In genomic region chr11:73493838-73494598, GRCh38 we compare ENCODE assay signal across 10 cellular contexts.
A peak's percentile ranks its signal among the peaks of the same experiment; 100 is the strongest.
DNase-seq lines count a peak whose midpoint lies in the region; ATAC-seq and TF ChIP-seq lines count a peak whose summit lies in the region.
"Had no signal": no experiment of that assay in that cellular context is flagged by ENCODE, and none has a peak within 500 bp of the region (broad histone marks: within the 10 kb centered on the region; RNA-seq: fewer than 3 reads in every experiment).

No MANE protein-coding gene starts in this region.

- H3K36me3 ChIP-seq in SK-N-SH (replicated peaks in 1 of 2; ENCODE audit: control insufficient read depth in 1 of 2, insufficient read depth in 2 of 2, low read length in 1 of 2) (no peaks in the 10 kb centered on the region), osteoblast (ENCODE audit: insufficient read depth, low read length) (no peaks in the 10 kb centered on the region)

- H3K79me2 ChIP-seq in SK-N-SH (ENCODE audit: insufficient read depth), result peaks cover 40% of the 10 kb centered on the region; the same call in 1 of the 2 replicates
- H3K79me2 ChIP-seq in osteoblast (ENCODE audit: insufficient read depth, low read length), result peaks cover 53% of the 10 kb centered on the region

- TF ChIP-seq RAD21 in SK-N-SH (IDR thresholded peaks at IDR 0.05; ENCODE audit: low read length), result no peak

- H3K4me1 ChIP-seq in SK-N-SH (ENCODE audit: control insufficient read depth in 1 of 2, insufficient read depth in 2 of 2, low read depth in 1 of 2, low read length in 1 of 2) (peaks cover 0 to 8% of the 10 kb centered on the region in 2 experiments; a peak in 2 of 4 replicates), osteoblast (ENCODE audit: insufficient read depth, low read length) (peaks cover 21% of the 10 kb centered on the region)

- POLR2A ChIA-PET in SK-N-SH (lab: Yijun Ruan, JAX), result no interaction called here

- no peaks in the 10 kb centered on the region for H3K9me3 ChIP-seq in SK-N-SH
- no peaks in the 10 kb centered on the region for H3K9me3 ChIP-seq in osteoblast (ENCODE audit: low read depth, low read length)

- no peaks in the 10 kb centered on the region for H3F3A ChIP-seq in SK-N-SH (replicated peaks; ENCODE audit: insufficient read depth)

- 73% methylated on average over 2 of the region's 2 CpGs for WGBS in SK-N-SH (ENCODE audit: low lambda C conversion rate)

- H4K20me1 ChIP-seq in SK-N-SH (ENCODE audit: insufficient read depth), result no peaks in the 10 kb centered on the region; the same call in 1 of the 2 replicates
- H4K20me1 ChIP-seq in osteoblast (ENCODE audit: insufficient read depth, low read length), result peaks cover 23% of the 10 kb centered on the region

- H3K9me2 ChIP-seq in SK-N-SH, result no peaks in the 10 kb centered on the region

- peak overlapping the region; percentile 8; the same call in 1 of the 2 replicates for H3K4me2 ChIP-seq in SK-N-SH
- peak overlapping the region; percentile 28 for H3K4me2 ChIP-seq in osteoblast (ENCODE audit: insufficient read depth, low read length)

- H3K27me3 ChIP-seq in SK-N-SH (ENCODE audit: insufficient read depth) (no peaks in the 10 kb centered on the region), osteoblast (ENCODE audit: insufficient read depth, low read length) (no peaks in the 10 kb centered on the region)

- H3K9ac ChIP-seq in SK-N-SH, result peak overlapping the region; percentile 4; the same call in 1 of the 2 replicates

- H3K4me3 ChIP-seq in SK-N-SH (ENCODE audit: low read depth in 2 of 2, low read length in 1 of 2) (no peak overlapping the region), foreskin fibroblast (ENCODE audit: low read depth in 1 of 2, low read length in 2 of 2) (no peak overlapping the region), osteoblast (ENCODE audit: insufficient read depth, low read length) (no peak overlapping the region)

- CTCF ChIA-PET in SK-N-SH (lab: Yijun Ruan, JAX), result interaction anchor here (6.3 kb wide), 1 partner anchor 14 kb away, joined by 48 read pairs; no protein-coding TSS in a partner anchor

- no peak for ATAC-seq in HG03457 (IDR thresholded peaks at IDR 0.05; ENCODE audit: unreplicated experiment)
- no peak for ATAC-seq in GM18517 (IDR thresholded peaks at IDR 0.05; ENCODE audit: unreplicated experiment)

- H3K27ac ChIP-seq in SK-N-SH (ENCODE audit: low read depth in 2 of 2, low read length in 1 of 2) (peak overlapping the region in 1 of 2 experiments; percentile 63; a peak in 2 of 4 replicates), osteoblast (ENCODE audit: low read depth, low read length) (peak overlapping the region; percentile 59)

- no peak overlapping the region for H2AFZ ChIP-seq in SK-N-SH (ENCODE audit: low read depth)
- no peak overlapping the region for H2AFZ ChIP-seq in osteoblast (ENCODE audit: low read length)

- TF ChIP-seq CTCF in SK-N-SH (IDR thresholded peaks at IDR 0.05) (no peak), foreskin fibroblast (IDR thresholded peaks at IDR 0.05; ENCODE audit: low read depth, low read length) (no peak), osteoblast (IDR thresholded peaks at IDR 0.05; ENCODE audit: extremely low read depth, low read depth, low read length) (no peak)

- peak in 1 of 2 experiments; percentile 60; a peak in 1 of 4 replicates for TF ChIP-seq EP300 in SK-N-SH (IDR thresholded peaks at IDR 0.05; ENCODE audit: borderline replicate concordance in 1 of 2, low read depth in 1 of 2, low read length in 1 of 2)

- peak; percentile 93 for DNase-seq in ELF-1 (ENCODE audit: low read depth, low spot score)
- no peak for DNase-seq in SK-N-SH
- DNase-seq in foreskin fibroblast, result peak; percentile 85 to 89
- DNase-seq in osteoblast (ENCODE audit: insufficient read length, low spot score, missing footprints), result peak; percentile 44
- no peak for DNase-seq in stimulated activated CD4-positive, alpha-beta T cell treated with anti-CD3 and anti-CD28 coated beads, Interleukin-4, amount 100 ng/mL, for 1 hour
- no peak for DNase-seq in RPMI8226
- DNase-seq: activated CD4-positive, CD25-positive, alpha-beta regulatory T cell treated with anti-CD3 and anti-CD28 coated beads, Interleukin-2, amount 50 U/mL, for 72 hours; stimulated activated naive CD4-positive, alpha-beta T cell had no signal

TF ChIP-seq in SK-N-SH, 30 proteins besides CTCF, POLR2A, EP300 and RAD21:
- TF ChIP-seq TCF12 (IDR thresholded peaks at IDR 0.05) (peak; percentile 26; the same call in 1 of the 2 replicates), FOXM1 (IDR thresholded peaks at IDR 0.05; ENCODE audit: low read depth) (peak; percentile 50; the same call in 1 of the 2 replicates), FOSL2 (IDR thresholded peaks at IDR 0.05; ENCODE audit: borderline replicate concordance, low read depth) (peak; percentile 55; the same call in 1 of the 2 replicates), PBX3 (IDR thresholded peaks at IDR 0.05) (peak; percentile 26; the same call in 1 of the 2 replicates), REST (IDR thresholded peaks at IDR 0.05; ENCODE audit: low read depth, low read length) (no peak), RXRA (IDR thresholded peaks at IDR 0.05; ENCODE audit: borderline replicate concordance, low read depth) (no peak), CHD2 (IDR thresholded peaks at IDR 0.05; ENCODE audit: low read length, partially characterized antibody) (no peak), MXI1 (IDR thresholded peaks at IDR 0.05; ENCODE audit: low read depth, low read length) (no peak), MAX (IDR thresholded peaks at IDR 0.05; ENCODE audit: low read depth) (0 out of 2 replicates have a peak, but pooled peaks have one; percentile 11), NFIC (IDR thresholded peaks at IDR 0.05; ENCODE audit: borderline replicate concordance) (peak; percentile 78), RFX5 (IDR thresholded peaks at IDR 0.05; ENCODE audit: low read length) (no peak), TEAD4 (IDR thresholded peaks at IDR 0.05; ENCODE audit: borderline replicate concordance, insufficient read depth) (peak; percentile 52; the same call in 1 of the 2 replicates), TAF1 (IDR thresholded peaks at IDR 0.05; ENCODE audit: borderline replicate concordance, low read depth, low read length) (no peak)

Comparison
In these comparisons a context has a peak if more than half of its experiments do, and no peak if none do; other contexts are left out.
1. DNase-seq: peak in ELF-1 (single experiment), foreskin fibroblast (2 of 2) and osteoblast (single experiment); none in SK-N-SH (single experiment), stimulated activated CD4-positive, alpha-beta T cell treated with anti-CD3 and anti-CD28 coated beads, Interleukin-4, amount 100 ng/mL, for 1 hour (single experiment) and RPMI8226 (single experiment).